Comparison of ENCODE assay signal across 9 cellular contexts in genomic region chr10:92692085-92692671, GRCh38. TPM values are rescaled to one million over a fixed set of nuclear protein-coding genes. Genes with fewer than 3 reads are reported as not detected.
A peak's percentile ranks its signal among the peaks of the same experiment; 100 is the strongest.
DNase-seq lines count a peak whose midpoint lies in the region; ATAC-seq and TF ChIP-seq lines count a peak whose summit lies in the region.
"Had no signal": no experiment of that assay in that cellular context is flagged by ENCODE, and none has a peak within 500 bp of the region (broad histone marks: within the 10 kb centered on the region; RNA-seq: fewer than 3 reads in every experiment).

No MANE protein-coding gene starts in this region.

- peaks cover 0 to 2% (median 0%) of the 10 kb centered on the region in 7 donors for H3K9me3 Mint-ChIP-seq in CD14-positive monocyte
- no peaks in the 10 kb centered on the region for H3K9me3 Mint-ChIP-seq in neural crest cell

- H3K36me3 Mint-ChIP-seq in CD14-positive monocyte (peaks cover 34 to 47% of the 10 kb centered on the region in 2 donors), neural crest cell (ENCODE audit: low read depth) (peaks cover 6% of the 10 kb centered on the region)

- in situ Hi-C loops in G401 (cut with HindIII; ENCODE audit: low sequenced_read_pairs): no loop called here

- H3K4me3 Mint-ChIP-seq in CD14-positive monocyte (peak overlapping the region; percentile 97 to 100), neural crest cell (peak overlapping the region; percentile 58)

- 38 to 40% methylated on average over 34 of the region's 34 CpGs for WGBS in esophagus, 2 donors

- intact Hi-C loops in CD14-positive monocyte (cut with micrococcal nuclease): loop anchor here (5.0 to 10.0 kb wide), 3 partner anchors 63 to 155 kb away; partner anchors contain the start of genes EXOC6 (in 2 of the 2) and KIF11 (in 1 of the 2)

- no peak for DNase-seq in CD14-positive monocyte (ENCODE audit: low spot score)
- no peak for DNase-seq in NB4 (ENCODE audit: low read depth)
- peak; percentile 19 for DNase-seq in neural crest cell (ENCODE audit: low read depth, low spot score)
- DNase-seq in G401 (ENCODE audit: low spot score): no peak
- no peak for DNase-seq in A172 (ENCODE audit: low spot score)

- no peaks in the 10 kb centered on the region for H3K36me3 ChIP-seq in esophagus (ENCODE audit: control insufficient read depth in 2 of 2, insufficient read depth in 2 of 2, low read length in 1 of 2)

- H3K27ac Mint-ChIP-seq in CD14-positive monocyte (peak overlapping the region; percentile 95 to 98 (median 96)), neural crest cell (ENCODE audit: unreplicated experiment) (no peak overlapping the region)

- TF ChIP-seq POLR2A in NB4 (IDR thresholded peaks at IDR 0.05; ENCODE audit: extremely low read depth, insufficient read length): no peak

- ATAC-seq in GM18502 (IDR thresholded peaks at IDR 0.05; ENCODE audit: poor library complexity, unreplicated experiment): no peak
- no peak for ATAC-seq in HG02759 (IDR thresholded peaks at IDR 0.05; ENCODE audit: unreplicated experiment)

- H3K27ac ChIP-seq in esophagus (ENCODE audit: low read depth in 2 of 2, low read length in 1 of 2): peak overlapping the region; percentile 6 to 40

- H3K4me3 ChIP-seq in NB4 (ENCODE audit: low read depth, low read length) (peak overlapping the region; percentile 94), esophagus (ENCODE audit: low read depth in 1 of 2, low read length in 2 of 2) (peak overlapping the region in 1 of 2 donors; percentile 10)

- TF ChIP-seq CTCF in CD14-positive monocyte (IDR thresholded peaks at IDR 0.05): no peak
- TF ChIP-seq CTCF in NB4 (IDR thresholded peaks at IDR 0.05; ENCODE audit: low read depth, low read length): no peak
- TF ChIP-seq CTCF in neural crest cell (conservative IDR thresholded peaks at IDR 0.05): no peak

- H3K27me3 Mint-ChIP-seq in CD14-positive monocyte (ENCODE audit: low read depth in 3 of 3) (no peaks in the 10 kb centered on the region), neural crest cell (ENCODE audit: low read depth) (peaks cover 93% of the 10 kb centered on the region)

- H3K27me3 ChIP-seq in esophagus (ENCODE audit: control insufficient read depth in 1 of 2, insufficient read depth in 2 of 2, low read length in 2 of 2): peaks cover 0 to 4% of the 10 kb centered on the region in 2 donors

- peaks cover 0 to 10% of the 10 kb centered on the region in 2 donors for H3K4me1 ChIP-seq in esophagus (ENCODE audit: control insufficient read depth in 2 of 2, insufficient read depth in 2 of 2, low read length in 1 of 2)

- H3K9me3 ChIP-seq in esophagus (ENCODE audit: control insufficient read depth in 2 of 2, insufficient read depth in 1 of 2, low read depth in 1 of 2, low read length in 1 of 2): peaks cover 0 to 2% of the 10 kb centered on the region in 2 donors

- H3K4me1 Mint-ChIP-seq in CD14-positive monocyte (peaks cover 65% of the 10 kb centered on the region), neural crest cell (peaks cover 19% of the 10 kb centered on the region)

RNA-seq across cellular contexts. Expression of gene HHEX, which starts 2.4 kb away (rescaled TPM):
- polyA plus RNA-seq in CD14-positive monocyte (10 to 100 TPM; 33.6 to 54.6 TPM), esophagus (1 to 10 TPM; 2.1 to 3.4 TPM)
- not detected in 2 replicates for total RNA-seq in neural crest cell
- 0.54 and 0.98 TPM in 2 replicates for total RNA-seq in G401 (2014; rRNA removed; shearing (Covaris generic))
- total RNA-seq in A172 (2014; rRNA removed; shearing (Covaris generic)): not detected in 2 replicates
- total RNA-seq: T-helper 1 cell treated with Interleukin-12 subunit alpha and Interleukin-12 subunit beta and Interleukin-4 antibody, amounts not matched to agents 30 ng/mL and 1 ng/mL, for 36 hours had no signal
